31 cellular contexts compared by ENCODE assay signal in the genomic region with DNA sequence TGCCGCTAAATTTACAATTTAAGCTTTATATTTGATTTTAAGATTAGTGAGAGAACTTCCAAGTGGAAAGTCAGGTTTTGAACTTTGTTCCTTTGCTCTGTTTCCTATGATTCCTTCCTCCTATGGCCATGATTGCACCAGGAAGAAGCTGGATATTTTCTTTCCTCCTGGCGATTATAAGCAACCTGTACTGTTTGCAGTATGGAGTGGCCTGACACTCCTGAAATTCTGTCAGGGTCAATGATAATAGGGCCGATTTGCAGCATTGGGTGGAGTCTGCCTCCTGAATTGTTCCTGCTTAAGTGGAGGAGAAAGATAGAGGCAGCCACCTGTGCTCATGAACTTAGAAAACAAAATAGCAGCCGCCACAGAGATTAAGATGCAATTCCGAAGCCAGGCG. TPM values are rescaled to one million over a fixed set of nuclear protein-coding genes. Genes with fewer than 3 reads are reported as not detected.
DNase-seq lines count a peak whose midpoint lies in the region; ATAC-seq and TF ChIP-seq lines count a peak whose summit lies in the region.
"Had no signal": no experiment of that assay in that cellular context is flagged by ENCODE, and none has a peak within 500 bp of the region (broad histone marks: within the 10 kb centered on the region; RNA-seq: fewer than 3 reads in every experiment).

No MANE protein-coding gene starts in this region.

- WGBS in transverse colon (ENCODE audit: low coverage in 1 of 2), 2 donors, result 29 to 54% methylated on average over 5 to 6 of the region's 6 CpGs

- H3K27me3 ChIP-seq in Peyer's patch (no peaks in the 10 kb centered on the region), transverse colon (no peaks in the 10 kb centered on the region)
- H3K27me3 ChIP-seq: MG63 had no signal

- no peaks in the 10 kb centered on the region for H3K9me3 ChIP-seq in Peyer's patch
- no peaks in the 10 kb centered on the region for H3K9me3 ChIP-seq in mucosa of descending colon
- no peaks in the 10 kb centered on the region for H3K9me3 ChIP-seq in transverse colon
- H3K9me3 ChIP-seq: HAP-1, MG63 had no signal

- DNase-seq in NCI-H748 (lab: John Stamatoyannopoulos, UW; ENCODE audit: unreplicated experiment) (peak; percentile 58), Peyer's patch (no peak), mucosa of descending colon (peak in 2 of 3 donors; percentile 46 to 65), transverse colon (peak; percentile 48), occipital lobe (lab: John Stamatoyannopoulos, UW) (no peak), T-helper 1 cell (no peak), NCI-H187 treated with DMSO at 0.1 percent for 48 hours (lab: John Stamatoyannopoulos, UW) (no peak)
- DNase-seq: CD8-positive, alpha-beta T cell; DMS 273 treated with DMSO at 0.1 percent for 48 hours; DMS79; EL; GDM1; GOT3; HFFc6; KBM-7; MG63; NCI-H1105 treated with DMSO at 0.1 percent for 48 hours; NCI-H146; NCI-H2081; NCI-H345; NCI-H524; SHP77; T-cell had no signal

- in situ Hi-C loops in transverse colon (cut with MboI; ENCODE audit: low pct_ligation_motif_present in 1 of 4, low pct_unique_long_range_greater_than_20kb in 1 of 4, low sequenced_read_pairs in 3 of 4), result no loop called here

- H3K27ac ChIP-seq in Peyer's patch, result peak overlapping the region in 3 of 4 donors; percentile 4 to 67 (median 31)
- peak overlapping the region; percentile 76 to 86 (median 81) for H3K27ac ChIP-seq in transverse colon
- H3K27ac ChIP-seq: C4-2B had no signal

- peak; percentile 93 for ATAC-seq in mucosa of descending colon
- ATAC-seq: CD8-positive, alpha-beta T cell; GM12878; T-cell had no signal

- H3K4me3 ChIP-seq in Peyer's patch (no peak overlapping the region), mucosa of descending colon (no peak overlapping the region), transverse colon (no peak overlapping the region)
- H3K4me3 ChIP-seq: GM12878, HAP-1, MG63 had no signal

- TF ChIP-seq CTCF in Peyer's patch (IDR thresholded peaks at IDR 0.05) (no peak), mucosa of descending colon (IDR thresholded peaks at IDR 0.05) (no peak), transverse colon (IDR thresholded peaks at IDR 0.05) (no peak)

- H3K36me3 ChIP-seq in Peyer's patch (no peaks in the 10 kb centered on the region), mucosa of descending colon (ENCODE audit: low read depth) (no peaks in the 10 kb centered on the region), transverse colon (no peaks in the 10 kb centered on the region)
- H3K36me3 ChIP-seq: HAP-1, MG63 had no signal

- TF ChIP-seq EP300 in transverse colon (IDR thresholded peaks at IDR 0.05; ENCODE audit: low read depth), result peak; percentile 16

- H3K4me1 ChIP-seq in Peyer's patch (no peaks in the 10 kb centered on the region), mucosa of descending colon (ENCODE audit: low read depth) (peaks cover 14% of the 10 kb centered on the region), transverse colon (peaks cover 0 to 38% (median 11%) of the 10 kb centered on the region in 4 donors)
- H3K4me1 ChIP-seq: HAP-1 had no signal

- no peak for TF ChIP-seq POLR2A in Peyer's patch (IDR thresholded peaks at IDR 0.05)
- peak; percentile 28 for TF ChIP-seq POLR2A in transverse colon (IDR thresholded peaks at IDR 0.05)

- intact Hi-C loops in mucosa of descending colon (cut with DNase I, micrococcal nuclease), result no loop called here
- intact Hi-C loops in transverse colon (cut with DNase I; ENCODE audit: low total_unique reads), result no loop called here

RNA-seq across cellular contexts. Expression of gene FAM217A, which starts 9.7 kb away (rescaled TPM):
- total RNA-seq in Peyer's patch (not detected), mucosa of descending colon (not detected), transverse colon (not detected), occipital lobe (not detected)
- total RNA-seq: A673; B cell; CD8-positive, alpha-beta T cell; GM12878; HFFc6; LHCN-M2; RPMI7951; SK-MEL-5; T-cell had no signal

RNA-seq across cellular contexts. Expression of gene ECI2, which starts 46.7 kb away (rescaled TPM):
- total RNA-seq in Peyer's patch (10 to 100 TPM; 23.9 to 87.9 (median 50.7) TPM), mucosa of descending colon (10 to 100 TPM; 56.3 to 92.3 (median 61.9) TPM), transverse colon (100 to 1,000 TPM in 1 of 4 donors, 10 to 100 TPM in 3; 17.7 to 137 (median 69.9) TPM), occipital lobe (25.6 TPM)

Comparison
In these comparisons a context has a peak if more than half of its experiments do, and no peak if none do; other contexts are left out.
1. DNase-seq: peak in NCI-H748 (single experiment), mucosa of descending colon (2 of 3) and transverse colon (single experiment); none in Peyer's patch (0 of 3), occipital lobe (single experiment), T-helper 1 cell (0 of 5) and NCI-H187 treated with DMSO at 0.1 percent for 48 hours (single experiment).